In genomic region chr1:86430376-86430775, GRCh38 we compare ENCODE assay signal across 15 cellular contexts. TPM values are rescaled to one million over a fixed set of nuclear protein-coding genes. Genes with fewer than 3 reads are reported as not detected.
DNase-seq lines count a peak whose midpoint lies in the region; ATAC-seq and TF ChIP-seq lines count a peak whose summit lies in the region.
"Had no signal": no experiment of that assay in that cellular context is flagged by ENCODE, and none has a peak within 500 bp of the region (broad histone marks: within the 10 kb centered on the region; RNA-seq: fewer than 3 reads in every experiment).

No MANE protein-coding gene starts in this region.

- DNase-seq in Right ventricle myocardium inferior (ENCODE audit: missing footprints): no peak
- no peak for DNase-seq in left cardiac atrium
- DNase-seq in coronary artery (ENCODE audit: low spot score): no peak
- no peak for DNase-seq in vagina (ENCODE audit: extremely low spot score in 2 of 2)
- no peak for DNase-seq in NCI-H1092 treated with DMSO at 0.1 percent for 48 hours (lab: John Stamatoyannopoulos, UW)
- no peak for DNase-seq in glomerular visceral epithelial cell (ENCODE audit: extremely low spot score)
- DNase-seq: activated naive CD4-positive, alpha-beta T cell treated with anti-CD3 and anti-CD28 coated beads, Interleukin-2, amount 10 ng/mL, durations not matched to agents 7 days and 5 days; stimulated activated CD4-positive, alpha-beta T cell treated with anti-CD3 and anti-CD28 coated beads, Interleukin-4, amount 100 ng/mL, for 4 hours had no signal

- H3K27me3 ChIP-seq in muscle layer of duodenum (ENCODE audit: low read depth, low read length) (no peaks in the 10 kb centered on the region), vagina (no peaks in the 10 kb centered on the region)
- H3K27me3 ChIP-seq: pancreas had no signal

- H3K9me3 ChIP-seq in muscle layer of duodenum (ENCODE audit: control insufficient read depth in 1 of 2, low read length in 2 of 2): no peaks in the 10 kb centered on the region
- no peaks in the 10 kb centered on the region for H3K9me3 ChIP-seq in vagina
- H3K9me3 ChIP-seq: pancreas had no signal

- TF ChIP-seq CTCF in coronary artery (IDR thresholded peaks at IDR 0.05) (no peak), vagina (IDR thresholded peaks at IDR 0.05) (no peak)

- ATAC-seq in Right ventricle myocardium inferior (peak; percentile 9), left cardiac atrium (no peak), GM18498 (IDR thresholded peaks at IDR 0.05; ENCODE audit: unreplicated experiment) (no peak)

- intact Hi-C loops in Right ventricle myocardium inferior (cut with DNase I) (no loop called here), left cardiac atrium (cut with DNase I) (no loop called here), vagina (cut with DNase I) (no loop called here)

- TF ChIP-seq POLR2A in vagina (IDR thresholded peaks at IDR 0.05): no peak

- H3K27ac ChIP-seq in coronary artery: peak overlapping the region; percentile 35 to 66
- H3K27ac ChIP-seq in muscle layer of duodenum (ENCODE audit: low read length): peak overlapping the region; percentile 76
- H3K27ac ChIP-seq in vagina: peak overlapping the region; percentile 59

- H3K4me3 ChIP-seq in coronary artery (no peak overlapping the region), muscle layer of duodenum (ENCODE audit: low read depth in 1 of 2, low read length in 2 of 2) (no peak overlapping the region), vagina (no peak overlapping the region)
- H3K4me3 ChIP-seq: pancreas had no signal

- peaks cover 0 to 5% of the 10 kb centered on the region in 2 donors for H3K4me1 ChIP-seq in muscle layer of duodenum (ENCODE audit: control insufficient read depth in 1 of 2, insufficient read depth in 2 of 2, low read length in 2 of 2)
- peaks cover 15% of the 10 kb centered on the region for H3K4me1 ChIP-seq in vagina

- H3K36me3 ChIP-seq in muscle layer of duodenum (ENCODE audit: control insufficient read depth in 1 of 2, insufficient read depth in 2 of 2, low read length in 2 of 2): no peaks in the 10 kb centered on the region
- no peaks in the 10 kb centered on the region for H3K36me3 ChIP-seq in vagina
- H3K36me3 ChIP-seq: pancreas had no signal

RNA-seq across cellular contexts. Expression of gene CLCA2, which starts 6.4 kb away (rescaled TPM):
- total RNA-seq in Right ventricle myocardium inferior: 0.05 TPM
- under 1 TPM; 0.21 to 0.53 TPM for total RNA-seq in left cardiac atrium
- total RNA-seq in vagina: 65.8 TPM
- total RNA-seq: activated CD8-positive, alpha-beta memory T cell treated with anti-CD3 and anti-CD28 coated beads for 36 hours; chondrocyte; Daoy had no signal

RNA-seq across cellular contexts. Expression of gene ODF2L, which starts 34.3 kb away (rescaled TPM):
- total RNA-seq in Right ventricle myocardium inferior (5.1 TPM), left cardiac atrium (10 to 100 TPM; 13.0 TPM), vagina (40.5 TPM)

RNA-seq across cellular contexts. Expression of gene CLCA1, which starts 38.4 kb away (rescaled TPM):
- total RNA-seq in Right ventricle myocardium inferior (not detected), left cardiac atrium (not detected), vagina (not detected)
- total RNA-seq: activated CD8-positive, alpha-beta memory T cell treated with anti-CD3 and anti-CD28 coated beads for 36 hours; chondrocyte; Daoy; fibroblast of villous mesenchyme had no signal

Comparison
In these comparisons a context has a peak if more than half of its experiments do, and no peak if none do; other contexts are left out.
1. RNA of gene CLCA2, which starts 6.4 kb away (total RNA-seq): 65.8 TPM in vagina (single experiment); 0.21 to 0.53 TPM in left cardiac atrium and 0.05 TPM in Right ventricle myocardium inferior (single experiment); every median in the first group is over 10 times any median in the second.
2. Peak in every context shown above with its lines, with median percentiles within 50 percentile points of each other: H3K27ac ChIP-seq.